Comparison of ENCODE assay signal across 15 cellular contexts in genomic region chr2:214747992-214748391, GRCh38.
DNase-seq lines count a peak whose midpoint lies in the region; ATAC-seq, FAIRE-seq and TF ChIP-seq lines count a peak whose summit lies in the region.
"Had no signal": no experiment of that assay in that cellular context is flagged by ENCODE, and none has a peak within 500 bp of the region (broad histone marks: within the 10 kb centered on the region; RNA-seq: fewer than 3 reads in every experiment).

No MANE protein-coding gene starts in this region.

- H3K4me1 ChIP-seq in psoas muscle = peaks cover 11% of the 10 kb centered on the region
- no peaks in the 10 kb centered on the region for H3K4me1 ChIP-seq in neuronal stem cell (ENCODE audit: control insufficient read depth in 2 of 2, insufficient read depth in 1 of 2, low read depth in 1 of 2, low read length in 2 of 2)
- H3K4me1 ChIP-seq in HepG2 (ENCODE audit: insufficient read depth, low read length) = no peaks in the 10 kb centered on the region
- H3K4me1 ChIP-seq: esophagus squamous epithelium had no signal

- H2BK15ac ChIP-seq in neuronal stem cell (ENCODE audit: low read length) = no peak overlapping the region

- H3K36me3 Mint-ChIP-seq in naive thymus-derived CD8-positive, alpha-beta T cell = peaks cover 14 to 46% (median 41%) of the 10 kb centered on the region in 3 donors

- H3K9ac ChIP-seq in neuronal stem cell (ENCODE audit: low read depth, low read length, poor library complexity) (no peak overlapping the region), HepG2 (ENCODE audit: insufficient read depth, low read depth, low read length) (no peak overlapping the region)

- H2AK5ac ChIP-seq in neuronal stem cell (ENCODE audit: low read depth, low read length) = no peak overlapping the region

- H3K9me3 Mint-ChIP-seq in naive thymus-derived CD8-positive, alpha-beta T cell = peaks cover 0 to 3% (median 0%) of the 10 kb centered on the region in 9 donors
- H3K9me3 Mint-ChIP-seq: activated naive CD8-positive, alpha-beta T cell treated with anti-CD3 and anti-CD28 coated beads, Interleukin-2, amount 10 ng/mL, durations not matched to agents 7 days and 5 days; activated T-cell treated with anti-CD3 and anti-CD28 coated beads, Interleukin-2, amount 50 U/mL, for 72 hours; IgD-negative memory B cell had no signal

- H3K36me3 ChIP-seq in psoas muscle (ENCODE audit: insufficient read depth in 1 of 2, low read depth in 1 of 2) = peaks cover 0 to 26% of the 10 kb centered on the region in 2 donors
- peaks cover 7 to 85% of the 10 kb centered on the region in 2 donors for H3K36me3 ChIP-seq in neuronal stem cell (replicated peaks in 1 of 2; ENCODE audit: control insufficient read depth in 2 of 2, insufficient read depth in 2 of 2, low read length in 2 of 2)
- H3K36me3 ChIP-seq in HepG2 (replicated peaks in 1 of 2; ENCODE audit: control insufficient read depth in 1 of 2, insufficient read depth in 2 of 2, low read length in 2 of 2) = peaks cover 3 to 31% of the 10 kb centered on the region in 2 experiments; a peak in 3 of 5 replicates

- no peaks in the 10 kb centered on the region for H3K79me2 ChIP-seq in HepG2 (ENCODE audit: insufficient read depth, low read length)

- TF ChIP-seq CTCF in psoas muscle (IDR thresholded peaks at IDR 0.05) (no peak), HepG2 (CRISPR knock-in tag; IDR thresholded peaks at IDR 0.05) (no peak)

- intact Hi-C loops in psoas muscle (cut with DNase I) (no loop called here), HepG2 (cut with micrococcal nuclease; ENCODE audit: unreplicated experiment) (no loop called here)

- no TSS peak for BruUV-seq in HepG2 (replicated peaks; lab: Mats Ljungman, UMichigan)

- H3K4me3 ChIP-seq in psoas muscle (no peak overlapping the region), neuronal stem cell (ENCODE audit: low read length in 2 of 2) (no peak overlapping the region), HepG2 (replicated peaks in 1 of 3; ENCODE audit: insufficient read depth in 1 of 3, low read depth in 2 of 3, low read length in 3 of 3) (no peak overlapping the region)
- H3K4me3 ChIP-seq: esophagus squamous epithelium had no signal

- TF ChIP-seq POLR2A in HepG2 (IDR thresholded peaks at IDR 0.05; ENCODE audit: insufficient read depth in 1 of 2, low read depth in 2 of 2, low read length in 2 of 2) = no peak

- POLR2A ChIA-PET in naive thymus-derived CD8-positive, alpha-beta T cell (lab: Charles Lee) = no interaction called here
- POLR2A ChIA-PET in HepG2 (lab: Yijun Ruan, JAX) = no interaction called here

- H3K18ac ChIP-seq in neuronal stem cell (ENCODE audit: low read length) = no peak overlapping the region

- no peak overlapping the region for H3K14ac ChIP-seq in neuronal stem cell (ENCODE audit: low read length)

- H3K23ac ChIP-seq in neuronal stem cell (ENCODE audit: low read depth, low read length, poor library complexity) = no peak overlapping the region

- FAIRE-seq in HepG2 (lab: Jason Lieb, UNC) = no peak
- FAIRE-seq: bronchial epithelial cell had no signal

- H3K79me1 ChIP-seq in neuronal stem cell (ENCODE audit: low read depth, low read length) = no peaks in the 10 kb centered on the region

- H2BK120ac ChIP-seq in neuronal stem cell (ENCODE audit: low read depth, low read length) = no peak overlapping the region

- H2BK5ac ChIP-seq in neuronal stem cell (ENCODE audit: low read length) = no peak overlapping the region

- CTCF ChIA-PET in HepG2 (lab: Yijun Ruan, JAX; ENCODE audit: low intra/inter-chr PET ratio, low total read pairs) = no interaction called here

- H3K4ac ChIP-seq in neuronal stem cell (ENCODE audit: low read length) = no peak overlapping the region

- no peak overlapping the region for H3K4me3 Mint-ChIP-seq in naive thymus-derived CD8-positive, alpha-beta T cell
- H3K4me3 Mint-ChIP-seq: activated naive CD8-positive, alpha-beta T cell treated with anti-CD3 and anti-CD28 coated beads, Interleukin-2, amount 10 ng/mL, durations not matched to agents 7 days and 5 days; activated T-cell treated with anti-CD3 and anti-CD28 coated beads, Interleukin-2, amount 50 U/mL, for 72 hours; IgD-negative memory B cell had no signal

- H3K4me2 ChIP-seq in neuronal stem cell (ENCODE audit: insufficient read depth, low read length, poor library complexity, severe bottlenecking) (no peak overlapping the region), HepG2 (ENCODE audit: low read depth, low read length) (no peak overlapping the region)

- H3K27ac ChIP-seq in psoas muscle (peak overlapping the region; percentile 66), neuronal stem cell (replicated peaks; ENCODE audit: low read length) (no peak overlapping the region), HepG2 (ENCODE audit: extremely low read length, insufficient read depth, low read length) (no peak overlapping the region)
- H3K27ac ChIP-seq: esophagus squamous epithelium had no signal

- no peak overlapping the region for H2BK12ac ChIP-seq in neuronal stem cell (ENCODE audit: low read length)

- H3K9me3 ChIP-seq in psoas muscle (no peaks in the 10 kb centered on the region), neuronal stem cell (replicated peaks in 1 of 2; ENCODE audit: control insufficient read depth in 2 of 2, insufficient read depth in 1 of 2, low read depth in 1 of 2, low read length in 2 of 2) (peaks cover 0 to 16% of the 10 kb centered on the region in 2 donors), HepG2 (ENCODE audit: low read length) (no peaks in the 10 kb centered on the region)
- H3K9me3 ChIP-seq: esophagus squamous epithelium had no signal

- H4K20me1 ChIP-seq in HepG2 (ENCODE audit: insufficient read depth, low read length) = no peaks in the 10 kb centered on the region

- TF ChIP-seq EP300 in HepG2 (IDR thresholded peaks at IDR 0.05; ENCODE audit: low read depth in 2 of 2, low read length in 2 of 2) (no peak), HepG2 (CRISPR knock-in tag; IDR thresholded peaks at IDR 0.05; ENCODE audit: borderline replicate concordance) (no peak)

- H3K27me3 Mint-ChIP-seq in naive thymus-derived CD8-positive, alpha-beta T cell = no peaks in the 10 kb centered on the region
- H3K27me3 Mint-ChIP-seq: activated naive CD8-positive, alpha-beta T cell treated with anti-CD3 and anti-CD28 coated beads, Interleukin-2, amount 10 ng/mL, durations not matched to agents 7 days and 5 days; IgD-negative memory B cell had no signal

- no peak overlapping the region for H4K91ac ChIP-seq in neuronal stem cell (ENCODE audit: low read depth, low read length, poor library complexity)

- in situ Hi-C loops in HepG2 (cut with HindIII; ENCODE audit: extremely low pct_ligation_motif_present, low pct_unique_long_range_greater_than_20kb) = no loop called here

- ATAC-seq in GM18870 (IDR thresholded peaks at IDR 0.05; ENCODE audit: unreplicated experiment) = peak; percentile 65
- ATAC-seq in GM21825 (IDR thresholded peaks at IDR 0.05; ENCODE audit: unreplicated experiment) = peak; percentile 61
- peak; percentile 74 for ATAC-seq in HG03378 (IDR thresholded peaks at IDR 0.05; ENCODE audit: unreplicated experiment)
- ATAC-seq in psoas muscle = peak in 3 of 4 donors; percentile 60 to 79 (median 67)
- ATAC-seq in naive thymus-derived CD8-positive, alpha-beta T cell = no peak
- no peak for ATAC-seq in HepG2
- ATAC-seq: activated T-cell treated with anti-CD3 and anti-CD28 coated beads, Interleukin-2, amount 50 U/mL, for 72 hours had no signal

- H4K8ac ChIP-seq in neuronal stem cell (ENCODE audit: low read depth, low read length) = no peak overlapping the region

- DNase-seq in psoas muscle = no peak
- DNase-seq in naive thymus-derived CD8-positive, alpha-beta T cell = no peak
- DNase-seq in neuronal stem cell (ENCODE audit: low spot score) = no peak
- DNase-seq in HepG2 (ENCODE audit: low spot score) = no peak
- DNase-seq: activated CD4-positive, alpha-beta T cell treated with anti-CD3 and anti-CD28 coated beads, Interleukin-2, amount 50 U/mL, for 48 hours; activated naive CD8-positive, alpha-beta T cell treated with anti-CD3 and anti-CD28 coated beads, Interleukin-2, amount 10 ng/mL, durations not matched to agents 7 days and 5 days; activated T-cell treated with anti-CD3 and anti-CD28 coated beads, Interleukin-2, amount 50 U/mL, for 72 hours; esophagus squamous epithelium; GOT3; NCI-H226 had no signal

- no peak overlapping the region for H2AFZ ChIP-seq in neuronal stem cell (ENCODE audit: low read length)
- no peak overlapping the region for H2AFZ ChIP-seq in HepG2 (ENCODE audit: low read length)

- no peaks in the 10 kb centered on the region for H3K27me3 ChIP-seq in psoas muscle (ENCODE audit: insufficient read depth in 3 of 3, low read length in 2 of 3)
- no peaks in the 10 kb centered on the region for H3K27me3 ChIP-seq in neuronal stem cell (ENCODE audit: control insufficient read depth in 3 of 3, insufficient read depth in 3 of 3, low read depth in 1 of 3, low read length in 3 of 3)
- no peaks in the 10 kb centered on the region for H3K27me3 ChIP-seq in HepG2 (ENCODE audit: control insufficient read depth in 1 of 2, insufficient read depth in 2 of 2, low read length in 2 of 2)
- H3K27me3 ChIP-seq: esophagus squamous epithelium had no signal

- H3K4me1 Mint-ChIP-seq in naive thymus-derived CD8-positive, alpha-beta T cell = peaks cover 0 to 3% (median under 1%) of the 10 kb centered on the region in 4 donors

- TF ChIP-seq RAD21 in HepG2 (CRISPR knock-in tag; IDR thresholded peaks at IDR 0.05) = no peak

- no peak overlapping the region for H3K27ac Mint-ChIP-seq in naive thymus-derived CD8-positive, alpha-beta T cell
- H3K27ac Mint-ChIP-seq: activated naive CD8-positive, alpha-beta T cell treated with anti-CD3 and anti-CD28 coated beads, Interleukin-2, amount 10 ng/mL, durations not matched to agents 7 days and 5 days; activated T-cell treated with anti-CD3 and anti-CD28 coated beads, Interleukin-2, amount 50 U/mL, for 72 hours; IgD-negative memory B cell had no signal

TF ChIP-seq in HepG2, 621 proteins besides CTCF, POLR2A, EP300 and RAD21 (continues in another document):
- TF ChIP-seq ZNF207 (IDR thresholded peaks at IDR 0.05; ENCODE audit: borderline replicate concordance) (no peak), ZNF781 (CRISPR knock-in tag; IDR thresholded peaks at IDR 0.05; ENCODE audit: borderline replicate concordance, not compliant biosample characterization) (no peak)
- TF ChIP-seq, protein P1, sequence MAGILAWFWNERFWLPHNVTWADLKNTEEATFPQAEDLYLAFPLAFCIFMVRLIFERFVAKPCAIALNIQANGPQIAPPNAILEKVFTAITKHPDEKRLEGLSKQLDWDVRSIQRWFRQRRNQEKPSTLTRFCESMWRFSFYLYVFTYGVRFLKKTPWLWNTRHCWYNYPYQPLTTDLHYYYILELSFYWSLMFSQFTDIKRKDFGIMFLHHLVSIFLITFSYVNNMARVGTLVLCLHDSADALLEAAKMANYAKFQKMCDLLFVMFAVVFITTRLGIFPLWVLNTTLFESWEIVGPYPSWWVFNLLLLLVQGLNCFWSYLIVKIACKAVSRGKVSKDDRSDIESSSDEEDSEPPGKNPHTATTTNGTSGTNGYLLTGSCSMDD (CRISPR knock-in tag; IDR thresholded peaks at IDR 0.05) = no peak

Comparison
In these comparisons a context has a peak if more than half of its experiments do, and no peak if none do; other contexts are left out.
1. ATAC-seq: peak in GM18870 (single experiment), GM21825 (single experiment), HG03378 (single experiment) and psoas muscle (3 of 4); none in naive thymus-derived CD8-positive, alpha-beta T cell (0 of 2) and HepG2 (single experiment).